Comparison of ENCODE assay signal across 9 cellular contexts in genomic region chrX:84188320-84188834, GRCh38. TPM values are rescaled to one million over a fixed set of nuclear protein-coding genes. Genes with fewer than 3 reads are reported as not detected.
DNase-seq lines count a peak whose midpoint lies in the region; ATAC-seq and TF ChIP-seq lines count a peak whose summit lies in the region.
"Had no signal": no experiment of that assay in that cellular context is flagged by ENCODE, and none has a peak within 500 bp of the region (broad histone marks: within the 10 kb centered on the region; RNA-seq: fewer than 3 reads in every experiment).

No MANE protein-coding gene starts in this region.

- CTCF ChIA-PET in mammary epithelial cell (lab: Charles Lee; ENCODE audit: low non-redundant PET), result no interaction called here

- no peaks in the 10 kb centered on the region for H4K20me1 ChIP-seq in mammary epithelial cell (ENCODE audit: insufficient read depth, low read length)

- no peak for TF ChIP-seq POLR2A in spleen (IDR thresholded peaks at IDR 0.05)

- peak; percentile 69 for DNase-seq in GM06990 (ENCODE audit: extremely low read depth, insufficient read length)
- peak; percentile 34 for DNase-seq in NCI-H226
- peak; percentile 14 for DNase-seq in mammary epithelial cell
- peak; percentile 49 for DNase-seq in iris pigment epithelial cell (ENCODE audit: low read depth)
- no peak for DNase-seq in spleen
- DNase-seq in T-helper 1 cell, result no peak
- no peak for DNase-seq in CD1c-positive myeloid dendritic cell (ENCODE audit: extremely low spot score)

- dilution Hi-C loops in mammary epithelial cell (cut with HindIII; ENCODE audit: low sequenced_read_pairs), result no loop called here

- peak overlapping the region; percentile 95 for H2AFZ ChIP-seq in mammary epithelial cell (ENCODE audit: low read depth, low read length)

- peak overlapping the region; percentile 75 for H3K4me2 ChIP-seq in mammary epithelial cell (ENCODE audit: insufficient read depth, low read depth, low read length)

- in situ Hi-C loops in mammary epithelial cell (cut with MboI; ENCODE audit: low sequenced_read_pairs in 2 of 2), result no loop called here

- no peaks in the 10 kb centered on the region for H3K27me3 ChIP-seq in GM06990 (replicated peaks; ENCODE audit: control insufficient read depth, insufficient read depth, low read length)
- no peaks in the 10 kb centered on the region for H3K27me3 ChIP-seq in mammary epithelial cell (ENCODE audit: insufficient read depth, low read length)
- H3K27me3 ChIP-seq in spleen (replicated peaks in 1 of 7), result peaks cover 0 to 15% (median 0%) of the 10 kb centered on the region in 7 donors

- H3K27ac ChIP-seq in mammary epithelial cell (ENCODE audit: insufficient read depth, low read depth, low read length) (no peak overlapping the region), spleen (peak overlapping the region in 3 of 8 donors; percentile 5 to 50 (median 48))

- H3K9me3 ChIP-seq in mammary epithelial cell (replicated peaks; ENCODE audit: insufficient read depth, low read length), result no peaks in the 10 kb centered on the region
- no peaks in the 10 kb centered on the region for H3K9me3 ChIP-seq in spleen

- no peaks in the 10 kb centered on the region for H3K79me2 ChIP-seq in mammary epithelial cell (ENCODE audit: insufficient read depth, low read length)

- ATAC-seq in HG02623 (IDR thresholded peaks at IDR 0.05; ENCODE audit: unreplicated experiment), result peak; percentile 44

- TF ChIP-seq CTCF in GM06990 (IDR thresholded peaks at IDR 0.05; ENCODE audit: insufficient read depth, low read length, poor library complexity, severe bottlenecking), result no peak
- peak in 1 of 2 donors; percentile 21 for TF ChIP-seq CTCF in mammary epithelial cell (conservative IDR thresholded peaks at IDR 0.05 in 1 of 2, IDR thresholded peaks at IDR 0.05 in 1 of 2; ENCODE audit: extremely low read depth in 1 of 2, insufficient read depth in 1 of 2, low read depth in 1 of 2, low read length in 2 of 2)
- TF ChIP-seq CTCF in spleen (IDR thresholded peaks at IDR 0.05 in 8 of 11, conservative IDR thresholded peaks at IDR 0.05 in 3 of 11), result no peak

- peak overlapping the region; percentile 34; the same call in 1 of the 2 replicates for H3K4me3 ChIP-seq in GM06990 (replicated peaks; ENCODE audit: low read depth, low read length)
- H3K4me3 ChIP-seq in mammary epithelial cell (replicated peaks in 1 of 3; ENCODE audit: insufficient read depth in 1 of 3, low read depth in 2 of 3, low read length in 3 of 3), result peak overlapping the region; percentile 61 to 73 (median 64)
- H3K4me3 ChIP-seq in spleen, result peak overlapping the region; percentile 20 to 68 (median 39)

- intact Hi-C loops in mammary epithelial cell (cut with micrococcal nuclease) (loop anchor here (10.0 kb wide), 1 partner anchor 274 kb away; no protein-coding TSS in a partner anchor), spleen (cut with DNase I; ENCODE audit: low total_unique reads) (no loop called here)

- H3K9ac ChIP-seq in mammary epithelial cell (ENCODE audit: insufficient read depth, low read length), result no peak overlapping the region

- no TSS peak for BruUV-seq in mammary epithelial cell (replicated peaks; lab: Mats Ljungman, UMichigan)

- H3K36me3 ChIP-seq in GM06990 (ENCODE audit: control insufficient read depth, insufficient read depth, low read length) (no peaks in the 10 kb centered on the region), mammary epithelial cell (ENCODE audit: insufficient read depth, low read length) (no peaks in the 10 kb centered on the region), spleen (no peaks in the 10 kb centered on the region)

- WGBS in mammary epithelial cell (ENCODE audit: low coverage, missing lambda C conversion rate), result 20% methylated on average over 5 of the region's 19 CpGs
- 9 to 34% (median 17%) methylated on average over 2 to 19 of the region's 19 CpGs for WGBS in spleen, 5 donors

- H3K4me1 ChIP-seq in mammary epithelial cell (ENCODE audit: insufficient read depth, low read length) (peaks cover 5% of the 10 kb centered on the region), spleen (peaks cover 0 to 5% (median 0%) of the 10 kb centered on the region in 6 donors)

RNA-seq across cellular contexts. Expression of gene RPS6KA6, which starts 0.4 kb away (rescaled TPM):
- total RNA-seq in mammary epithelial cell, result 1 to 10 TPM; 5.3 to 9.0 TPM
- polyA plus RNA-seq in mammary epithelial cell, result 1.8 TPM
- polyA minus RNA-seq in mammary epithelial cell, result 1.0 TPM
- 1 to 10 TPM in 6 of 7 donors, under 1 TPM in 1; 0.88 to 1.5 (median 1.2) TPM for total RNA-seq in spleen
- polyA plus RNA-seq in spleen, result under 1 TPM; 0.12 to 0.45 (median 0.28) TPM
- total RNA-seq: T-helper 2 cell treated with Interferon-gamma antibody and Interleukin-4, amounts not matched to agents 100 ng/mL and 5 ng/mL, for 36 hours had no signal

Comparison
In these comparisons a context has a peak if more than half of its experiments do, and no peak if none do; other contexts are left out.
1. DNase-seq: peak in GM06990 (single experiment), NCI-H226 (single experiment), mammary epithelial cell (single experiment) and iris pigment epithelial cell (single experiment); none in spleen (single experiment), T-helper 1 cell (0 of 5) and CD1c-positive myeloid dendritic cell (single experiment).
2. Peak in every context shown above with its lines, with median percentiles within 50 percentile points of each other: H3K4me3 ChIP-seq.